ENCODE assay signal across 15 cellular contexts in genomic region chr22:49663311-49663711, GRCh38.
DNase-seq lines count a peak whose midpoint lies in the region; ATAC-seq and TF ChIP-seq lines count a peak whose summit lies in the region.
"Had no signal": no experiment of that assay in that cellular context is flagged by ENCODE, and none has a peak within 500 bp of the region (broad histone marks: within the 10 kb centered on the region; RNA-seq: fewer than 3 reads in every experiment).

No MANE protein-coding gene starts in this region.

- intact Hi-C loops in esophagus squamous epithelium (cut with DNase I): no loop called here

- peak; percentile 59 for DNase-seq in activated effector memory CD4-positive, alpha-beta T cell treated with anti-CD3 and anti-CD28 coated beads, Interleukin-2, amount 50 U/mL, for 16 hours
- DNase-seq in activated effector memory CD4-positive, alpha-beta T cell treated with Interleukin-2 at 50 U/mL for 16 hours: no peak
- peak; percentile 43 for DNase-seq in coronary artery (ENCODE audit: low spot score)
- DNase-seq in neural progenitor cell (ENCODE audit: low spot score): no peak
- peak; percentile 28 for DNase-seq in ureter (ENCODE audit: low spot score)
- no peak for DNase-seq in progenitor cell of endocrine pancreas (ENCODE audit: low spot score, unreplicated experiment)
- no peak for DNase-seq in esophagus squamous epithelium (lab: John Stamatoyannopoulos, UW)
- DNase-seq: GOT3, NCI-H1092 treated with DMSO at 0.1 percent for 48 hours, NCI-H510A, NCI-H748 treated with DMSO at 0.1 percent for 48 hours, SHP77 had no signal

- no peak for TF ChIP-seq POLR2A in esophagus squamous epithelium (IDR thresholded peaks at IDR 0.05)

- H3K4me1 Mint-ChIP-seq in neural progenitor cell (peaks cover 13% of the 10 kb centered on the region), progenitor cell of endocrine pancreas (ENCODE audit: low read depth) (peaks cover 2% of the 10 kb centered on the region)

- H3F3A ChIP-seq in neural progenitor cell (ENCODE audit: low read depth): no peaks in the 10 kb centered on the region

- H3K4me3 Mint-ChIP-seq in neural progenitor cell: no peak overlapping the region
- no peak overlapping the region for H3K4me3 Mint-ChIP-seq in progenitor cell of endocrine pancreas (ENCODE audit: low read depth)
- H3K4me3 Mint-ChIP-seq: CD8-positive, alpha-beta memory T cell had no signal

- H3K27ac ChIP-seq in coronary artery (no peak overlapping the region), neural progenitor cell (no peak overlapping the region), esophagus squamous epithelium (no peak overlapping the region)
- H3K27ac ChIP-seq: A549 had no signal

- 78 to 82% methylated on average over 10 to 11 of the region's 17 CpGs for WGBS in esophagus squamous epithelium, 2 donors

- H3K4me3 ChIP-seq in coronary artery (no peak overlapping the region), neural progenitor cell (no peak overlapping the region), esophagus squamous epithelium (no peak overlapping the region)
- H3K4me3 ChIP-seq: A549 had no signal

- H3K27me3 ChIP-seq in neural progenitor cell (peaks cover 1% of the 10 kb centered on the region), esophagus squamous epithelium (peaks cover 0 to 55% (median 0%) of the 10 kb centered on the region in 4 donors)

- H3K27ac Mint-ChIP-seq in neural progenitor cell (peak overlapping the region; percentile 53), progenitor cell of endocrine pancreas (no peak overlapping the region)

- no peak for TF ChIP-seq CTCF in coronary artery (IDR thresholded peaks at IDR 0.05)
- no peak for TF ChIP-seq CTCF in neural progenitor cell (IDR thresholded peaks at IDR 0.05)
- TF ChIP-seq CTCF in progenitor cell of endocrine pancreas (IDR thresholded peaks at IDR 0.05; ENCODE audit: unreplicated experiment): no peak
- TF ChIP-seq CTCF in esophagus squamous epithelium (IDR thresholded peaks at IDR 0.05): no peak

- H3K36me3 ChIP-seq in neural progenitor cell (no peaks in the 10 kb centered on the region), esophagus squamous epithelium (no peaks in the 10 kb centered on the region)

- H4K20me1 ChIP-seq in neural progenitor cell (ENCODE audit: low read depth): no peaks in the 10 kb centered on the region

- H3K4me1 ChIP-seq in neural progenitor cell: peaks cover 9% of the 10 kb centered on the region
- H3K4me1 ChIP-seq in esophagus squamous epithelium: peaks cover 0 to 1% (median 0%) of the 10 kb centered on the region in 3 donors
- H3K4me1 ChIP-seq: A549 had no signal

- H3K36me3 Mint-ChIP-seq in neural progenitor cell: no peaks in the 10 kb centered on the region
- no peaks in the 10 kb centered on the region for H3K36me3 Mint-ChIP-seq in progenitor cell of endocrine pancreas (ENCODE audit: insufficient read depth)
- H3K36me3 Mint-ChIP-seq: CD8-positive, alpha-beta memory T cell had no signal

- no peak overlapping the region for H3K9ac ChIP-seq in neural progenitor cell

- peaks cover 23% of the 10 kb centered on the region for H3K27me3 Mint-ChIP-seq in neural progenitor cell (ENCODE audit: insufficient read depth, low read depth)
- peaks cover 32% of the 10 kb centered on the region for H3K27me3 Mint-ChIP-seq in progenitor cell of endocrine pancreas

- no peak for ATAC-seq in GM21723 (IDR thresholded peaks at IDR 0.05; ENCODE audit: unreplicated experiment)
- ATAC-seq: A549 had no signal

- H3K79me2 ChIP-seq in neural progenitor cell (ENCODE audit: low read depth): no peaks in the 10 kb centered on the region

- H3K4me2 ChIP-seq in neural progenitor cell: no peak overlapping the region
- H3K4me2 ChIP-seq: A549 had no signal

- H3K9me3 ChIP-seq in neural progenitor cell (ENCODE audit: low read depth): no peaks in the 10 kb centered on the region
- no peaks in the 10 kb centered on the region for H3K9me3 ChIP-seq in esophagus squamous epithelium
- H3K9me3 ChIP-seq: A549 had no signal

- H2AFZ ChIP-seq in neural progenitor cell (replicated peaks): no peak overlapping the region

- H3K9me3 Mint-ChIP-seq in neural progenitor cell (peaks cover 2% of the 10 kb centered on the region), progenitor cell of endocrine pancreas (ENCODE audit: low read depth) (no peaks in the 10 kb centered on the region)
- H3K9me3 Mint-ChIP-seq: CD8-positive, alpha-beta memory T cell had no signal

Comparison
In these comparisons a context has a peak if more than half of its experiments do, and no peak if none do; other contexts are left out.
1. DNase-seq: peak in activated effector memory CD4-positive, alpha-beta T cell treated with anti-CD3 and anti-CD28 coated beads, Interleukin-2, amount 50 U/mL, for 16 hours (single experiment), coronary artery (single experiment) and ureter (single experiment); none in activated effector memory CD4-positive, alpha-beta T cell treated with Interleukin-2 at 50 U/mL for 16 hours (single experiment), neural progenitor cell (single experiment), progenitor cell of endocrine pancreas (single experiment) and esophagus squamous epithelium (single experiment).